In the genomic region with DNA sequence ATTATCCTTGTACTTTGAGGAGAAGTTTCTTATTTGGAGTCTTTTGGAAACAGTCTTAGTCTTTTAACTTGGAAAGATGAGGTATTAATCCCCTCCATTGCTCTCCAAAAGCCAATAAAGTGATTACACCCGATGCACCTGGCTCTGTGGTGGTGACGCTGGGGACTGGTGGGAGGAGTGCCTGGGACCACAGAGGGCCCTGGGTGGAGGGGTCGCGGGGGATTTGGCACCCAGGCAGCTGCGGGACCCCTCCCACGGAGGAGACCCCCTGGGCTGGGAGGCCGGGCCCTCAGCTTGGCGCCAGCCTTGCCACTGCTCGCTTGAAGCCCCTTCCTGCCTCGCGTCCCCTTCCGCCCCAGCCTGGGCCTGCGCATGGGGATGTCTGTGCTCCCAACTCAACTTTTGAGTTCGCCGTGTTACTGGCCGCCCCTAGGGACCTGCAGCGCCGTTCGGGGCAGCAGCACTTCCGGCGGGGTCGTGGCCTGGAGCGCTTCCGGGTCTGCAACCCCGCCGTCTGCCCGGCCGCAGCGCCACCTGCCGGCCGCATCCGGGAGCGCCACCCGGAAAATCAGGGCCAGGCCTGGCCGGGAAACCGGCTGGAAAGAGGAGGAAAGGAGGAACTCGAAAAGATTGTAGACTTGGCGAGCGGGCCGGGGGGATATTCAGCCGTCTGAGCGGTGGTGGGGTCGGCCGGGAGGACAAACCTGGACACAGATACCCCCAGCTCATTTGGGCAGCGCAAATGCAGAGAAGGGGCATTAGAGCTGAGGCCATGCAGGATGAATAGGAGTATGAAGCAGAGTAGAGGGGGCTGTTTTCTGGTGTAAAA, we compare ENCODE assay signal across 9 cellular contexts. TPM values are rescaled to one million over a fixed set of nuclear protein-coding genes. Genes with fewer than 3 reads are reported as not detected.
A peak's percentile ranks its signal among the peaks of the same experiment; 100 is the strongest.
DNase-seq lines count a peak whose midpoint lies in the region; ATAC-seq and TF ChIP-seq lines count a peak whose summit lies in the region.
"Had no signal": no experiment of that assay in that cellular context is flagged by ENCODE, and none has a peak within 500 bp of the region (broad histone marks: within the 10 kb centered on the region; RNA-seq: fewer than 3 reads in every experiment).

No MANE protein-coding gene starts in this region.

- no peak for ATAC-seq in GM18517 (IDR thresholded peaks at IDR 0.05; ENCODE audit: unreplicated experiment)

- no peaks in the 10 kb centered on the region for H3K9me3 Mint-ChIP-seq in chondrocyte (ENCODE audit: low read depth)

- peak; percentile 99 for TF ChIP-seq CTCF in chondrocyte (IDR thresholded peaks at IDR 0.05)

- DNase-seq in CD1c-positive myeloid dendritic cell (ENCODE audit: extremely low spot score) (peak; percentile 87), GOT3 (lab: John Stamatoyannopoulos, UW) (peak; percentile 25), NCI-H2196 (lab: John Stamatoyannopoulos, UW; ENCODE audit: unreplicated experiment) (peak; percentile 83), chondrocyte (ENCODE audit: low spot score) (no peak), left kidney (ENCODE audit: low read depth, low spot score) (peak; percentile 91)
- DNase-seq in activated CD4-positive, CD25-positive, alpha-beta regulatory T cell treated with anti-CD3 and anti-CD28 coated beads, Interleukin-2, amount 50 U/mL, for 72 hours = peak; percentile 83
- peak; percentile 80 for DNase-seq in stimulated activated CD4-positive, alpha-beta T cell treated with anti-CD3 and anti-CD28 coated beads, Interleukin-4, amount 100 ng/mL, for 24 hours

- H3K4me1 Mint-ChIP-seq in chondrocyte (ENCODE audit: low read depth) = peaks cover 33% of the 10 kb centered on the region

- H3K4me3 Mint-ChIP-seq in chondrocyte (ENCODE audit: unreplicated experiment) = peak overlapping the region; percentile 65

- H3K27ac Mint-ChIP-seq in chondrocyte (ENCODE audit: unreplicated experiment) = peak overlapping the region; percentile 87

- H3K36me3 Mint-ChIP-seq in chondrocyte (ENCODE audit: low read depth) = peaks cover 14% of the 10 kb centered on the region

- H3K27me3 Mint-ChIP-seq in chondrocyte (ENCODE audit: low read depth) = no peaks in the 10 kb centered on the region

RNA-seq across cellular contexts. Expression of gene PEAK3, which starts 8.4 kb away (rescaled TPM):
- 0.31 to 0.50 TPM (median 0.38 TPM) in 3 replicates for total RNA-seq in chondrocyte

RNA-seq across cellular contexts. Expression of gene JSRP1, which starts 17.4 kb away (rescaled TPM):
- total RNA-seq in chondrocyte = 0.42 to 0.51 TPM in 2 of 3 replicates, not detected in the other
- total RNA-seq: T-helper 1 cell treated with Interleukin-12 subunit alpha and Interleukin-12 subunit beta and Interleukin-4 antibody, amounts not matched to agents 30 ng/mL and 1 ng/mL, for 36 hours had no signal

RNA-seq across cellular contexts. Expression of gene AMH, which starts 24.4 kb away (rescaled TPM):
- 10.2 to 18.8 TPM (median 10.8 TPM) in 3 replicates for total RNA-seq in chondrocyte

RNA-seq across cellular contexts. Expression of gene LINGO3, which starts 34.4 kb away (rescaled TPM):
- 0.15 to 0.48 TPM in 2 of 3 replicates, not detected in the other for total RNA-seq in chondrocyte

RNA-seq across cellular contexts. Expression of gene SF3A2, which starts 36.9 kb away (rescaled TPM):
- 71.2 to 81.5 TPM (median 74.9 TPM) in 3 replicates for total RNA-seq in chondrocyte
